ENCODE assay signal across 18 cellular contexts in the genomic region with DNA sequence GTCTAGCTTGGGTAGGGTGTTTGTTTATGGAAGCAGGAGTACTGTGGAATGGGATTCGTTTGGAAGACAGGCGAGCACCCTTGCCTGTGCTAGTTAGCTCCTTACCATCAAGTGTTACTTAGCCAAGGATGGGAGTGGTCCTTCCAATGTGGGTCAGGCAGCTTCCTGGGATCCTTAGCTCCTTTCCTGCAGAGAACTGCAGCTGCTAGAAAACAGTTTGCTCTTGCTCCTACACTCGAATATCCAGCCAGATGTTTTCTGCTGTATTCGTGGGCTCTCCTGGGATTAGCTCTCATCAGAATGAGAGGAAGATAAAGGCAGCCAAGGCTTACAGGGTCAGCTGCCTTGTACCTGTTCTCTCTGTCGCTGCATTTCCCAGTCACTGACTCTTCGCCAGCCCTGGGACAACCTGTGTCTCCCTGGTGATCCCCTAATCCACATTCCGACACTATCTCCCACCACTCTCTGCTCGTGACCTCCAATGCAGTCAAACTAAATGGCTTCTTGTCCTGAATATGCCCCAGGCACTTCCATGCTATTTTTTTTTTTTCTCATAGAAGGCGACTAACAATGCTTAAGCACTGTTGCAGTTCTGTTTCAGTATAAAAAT. TPM values are rescaled to one million over a fixed set of nuclear protein-coding genes. Genes with fewer than 3 reads are reported as not detected.
"Had no signal": no experiment of that assay in that cellular context is flagged by ENCODE, and none has a peak within 500 bp of the region (broad histone marks: within the 10 kb centered on the region; RNA-seq: fewer than 3 reads in every experiment).

No MANE protein-coding gene starts in this region.

- DNase-seq: activated B cell treated with CpG ODN at 0.5 μM for 24 hours; activated CD4-positive, alpha-beta T cell treated with anti-CD3 and anti-CD28 coated beads for 48 hours; activated CD8-positive, alpha-beta T cell treated with anti-CD3 and anti-CD28 coated beads for 36 hours; activated effector memory CD4-positive, alpha-beta T cell treated with anti-CD3 and anti-CD28 coated beads, Interleukin-2, amount 50 U/mL, for 16 hours; activated T-cell treated with anti-CD3 and anti-CD28 coated beads, Interleukin-2, amount 50 U/mL, for 48 hours; adrenal gland; hippocampal formation; lower lobe of right lung; ovary; sigmoid colon; spleen; stimulated activated CD4-positive, alpha-beta T cell treated with anti-CD3 and anti-CD28 coated beads, Interleukin-1b, Interleukin-23, amount 100 ng/mL, for 48 hours; T-helper 2 cell; uterus had no signal

- H3K36me3 ChIP-seq: adrenal gland, cardiac muscle cell, lower lobe of right lung, ovary, sigmoid colon, spleen, uterus had no signal

- H3K27ac ChIP-seq: adrenal gland, cardiac muscle cell, lower lobe of right lung, ovary, sigmoid colon, spleen, uterus had no signal

- H3K4me3 ChIP-seq: adrenal gland, cardiac muscle cell, lower lobe of right lung, ovary, sigmoid colon, spleen, uterus had no signal

- H3K9me3 ChIP-seq: adrenal gland, lower lobe of right lung, ovary, sigmoid colon, spleen, uterus had no signal

- H3K4me1 ChIP-seq: adrenal gland, sigmoid colon, spleen, uterus had no signal

- FAIRE-seq: endometrium had no signal

- H3K27me3 ChIP-seq: adrenal gland, cardiac muscle cell, ovary, sigmoid colon, spleen, uterus had no signal

- ATAC-seq: activated CD8-positive, alpha-beta T cell treated with anti-CD3 and anti-CD28 coated beads for 36 hours; lower lobe of right lung had no signal

RNA-seq across cellular contexts. Expression of a gene that starts 29.0 kb away (rescaled TPM):
- total RNA-seq: activated B cell treated with CpG ODN at 0.5 μM for 24 hours; activated CD8-positive, alpha-beta T cell treated with anti-CD3 and anti-CD28 coated beads for 36 hours; adrenal gland; cardiac muscle cell; lower lobe of right lung; mesothelial cell of epicardium; neural crest cell; ovary; sigmoid colon; spleen; uterus had no signal
- polyA plus RNA-seq: adrenal gland, cardiac muscle cell, ovary, sigmoid colon, spleen had no signal
